Comparison of ENCODE assay signal across 35 cellular contexts in genomic region chr3:196122688-196123046, GRCh38. TPM values are rescaled to one million over a fixed set of nuclear protein-coding genes. Genes with fewer than 3 reads are reported as not detected.
A peak's percentile ranks its signal among the peaks of the same experiment; 100 is the strongest.
DNase-seq lines count a peak whose midpoint lies in the region; ATAC-seq, FAIRE-seq and TF ChIP-seq lines count a peak whose summit lies in the region.
"Had no signal": no experiment of that assay in that cellular context is flagged by ENCODE, and none has a peak within 500 bp of the region (broad histone marks: within the 10 kb centered on the region; RNA-seq: fewer than 3 reads in every experiment).

No MANE protein-coding gene starts in this region.

- CTCF ChIA-PET in HepG2 (lab: Yijun Ruan, JAX; ENCODE audit: low intra/inter-chr PET ratio, low total read pairs) = no interaction called here

- H3K9me3 ChIP-seq in HepG2 (ENCODE audit: low read length) (no peaks in the 10 kb centered on the region), right lobe of liver (no peaks in the 10 kb centered on the region), mesodermal cell (ENCODE audit: control insufficient read depth, low read length) (no peaks in the 10 kb centered on the region)
- H3K9me3 ChIP-seq: A549, heart right ventricle, SJCRH30, spleen, thyroid gland had no signal

- peak overlapping the region; percentile 63 for H3K27ac Mint-ChIP-seq in stimulated activated naive B cell treated with anti-CD40 and anti-IgM and Interleukin-4, amounts not matched to agents 10 μg/mL and 1 μg/mL and 100 μg/mL, for 72 hours
- H3K27ac Mint-ChIP-seq: activated naive CD4-positive, alpha-beta T cell treated with anti-CD3 and anti-CD28 coated beads, Interleukin-2, amount 50 U/mL, for 24 hours; CD8-positive, alpha-beta T cell; IgD-negative memory B cell had no signal

- POLR2A ChIA-PET in HepG2 (lab: Yijun Ruan, JAX) = no interaction called here

- peaks cover 39 to 42% of the 10 kb centered on the region in 2 donors for H3K4me1 Mint-ChIP-seq in stimulated activated naive B cell treated with anti-CD40 and anti-IgM and Interleukin-4, amounts not matched to agents 10 μg/mL and 1 μg/mL and 100 μg/mL, for 72 hours
- H3K4me1 Mint-ChIP-seq: nephron had no signal

- H3K27me3 ChIP-seq in HepG2 (ENCODE audit: control insufficient read depth in 1 of 2, insufficient read depth in 2 of 2, low read length in 2 of 2) = peaks cover 0 to 5% of the 10 kb centered on the region in 2 experiments; a peak in 2 of 5 replicates
- no peaks in the 10 kb centered on the region for H3K27me3 ChIP-seq in right lobe of liver
- H3K27me3 ChIP-seq: dorsolateral prefrontal cortex, heart right ventricle, SJCRH30, spleen, thyroid gland had no signal

- no peak overlapping the region for H3K9ac ChIP-seq in HepG2 (ENCODE audit: insufficient read depth, low read depth, low read length)
- H3K9ac ChIP-seq: parathyroid adenoma had no signal

- no peaks in the 10 kb centered on the region for H3K79me2 ChIP-seq in HepG2 (ENCODE audit: insufficient read depth, low read length)
- H3K79me2 ChIP-seq: parathyroid adenoma had no signal

- in situ Hi-C loops in HepG2 (cut with HindIII; ENCODE audit: extremely low pct_ligation_motif_present, low pct_unique_long_range_greater_than_20kb) = no loop called here

- H3K4me3 ChIP-seq in HepG2 (replicated peaks in 1 of 3; ENCODE audit: insufficient read depth in 1 of 3, low read depth in 2 of 3, low read length in 3 of 3) (0 out of 6 replicates have a peak overlapping the region, but pooled peaks of 1 of the 3 experiments have one; percentile 8), right lobe of liver (no peak overlapping the region), NB4 (ENCODE audit: low read depth, low read length) (peak overlapping the region; percentile 60), mesodermal cell (ENCODE audit: extremely low read depth, insufficient read depth, low read length, poor library complexity, severe bottlenecking) (no peak overlapping the region)
- H3K4me3 ChIP-seq: A549, dorsolateral prefrontal cortex, heart right ventricle, SJCRH30, spleen, thyroid gland had no signal

- TF ChIP-seq CTCF in HepG2 (CRISPR knock-in tag; IDR thresholded peaks at IDR 0.05) = no peak
- TF ChIP-seq CTCF in right lobe of liver (IDR thresholded peaks at IDR 0.05) = no peak
- no peak for TF ChIP-seq CTCF in NB4 (IDR thresholded peaks at IDR 0.05; ENCODE audit: low read depth, low read length)

- 87% methylated on average over 8 of the region's 8 CpGs for WGBS in HepG2 (ENCODE audit: low lambda C conversion rate)
- no CpG with 5 or more reads among the region's 8 CpGs for WGBS in right lobe of liver (ENCODE audit: insufficient coverage, low coverage, low lambda C conversion rate, missing lambda C conversion rate)
- 91 to 98% methylated on average over 8 of the region's 8 CpGs for WGBS in mesodermal cell (ENCODE audit: insufficient coverage in 2 of 2), 2 experiments

- H3K27me3 Mint-ChIP-seq in stimulated activated naive B cell treated with anti-CD40 and anti-IgM and Interleukin-4, amounts not matched to agents 10 μg/mL and 1 μg/mL and 100 μg/mL, for 72 hours = no peaks in the 10 kb centered on the region
- H3K27me3 Mint-ChIP-seq: activated naive CD4-positive, alpha-beta T cell treated with anti-CD3 and anti-CD28 coated beads, Interleukin-2, amount 50 U/mL, for 24 hours; IgD-negative memory B cell had no signal

- peak overlapping the region; percentile 12 to 33 for H3K4me3 Mint-ChIP-seq in stimulated activated naive B cell treated with anti-CD40 and anti-IgM and Interleukin-4, amounts not matched to agents 10 μg/mL and 1 μg/mL and 100 μg/mL, for 72 hours
- H3K4me3 Mint-ChIP-seq: activated naive CD4-positive, alpha-beta T cell treated with anti-CD3 and anti-CD28 coated beads, Interleukin-2, amount 50 U/mL, for 24 hours; CD8-positive, alpha-beta T cell; nephron had no signal

- no peak for FAIRE-seq in HepG2 (lab: Jason Lieb, UNC)
- FAIRE-seq: A549, kidney had no signal

- DNase-seq in HepG2 (ENCODE audit: low spot score) (no peak), right lobe of liver (no peak), NB4 (ENCODE audit: low read depth) (no peak), NCI-H526 treated with DMSO at 0.1 percent for 48 hours (lab: John Stamatoyannopoulos, UW) (no peak), NCI-H524 treated with DMSO at 0.1 percent for 48 hours (lab: John Stamatoyannopoulos, UW) (no peak)
- DNase-seq in stimulated activated naive B cell treated with anti-CD40 and anti-IgM and Interleukin-4, amounts not matched to agents 10 μg/mL and 1 μg/mL and 100 μg/mL, for 72 hours = no peak
- DNase-seq: activated CD4-positive, alpha-beta T cell treated with anti-CD3 and anti-CD28 coated beads for 4 hours; activated CD8-positive, alpha-beta memory T cell treated with anti-CD3 and anti-CD28 coated beads for 24 hours; activated T-cell treated with anti-CD3 and anti-CD28 coated beads for 4 hours; amygdala; CD8-positive, alpha-beta T cell; DMS 273 treated with DMSO at 0.1 percent for 48 hours; dorsolateral prefrontal cortex; foreskin melanocyte; HCEC 1CT; heart right ventricle; NCI-H1417; NCI-H2029 treated with DMSO at 0.1 percent for 48 hours; NCI-H2227 treated with DMSO at 0.1 percent for 48 hours; retina; spleen; stimulated activated CD4-positive, alpha-beta T cell treated with anti-CD3 and anti-CD28 coated beads, Interleukin-2, amount 100 ng/mL, for 24 hours; SW 1271; T-helper 9 cell; thyroid gland; WERI-Rb-1 had no signal

- BruUV-seq in HepG2 (replicated peaks; lab: Mats Ljungman, UMichigan) = no TSS peak

- TF ChIP-seq EP300 in HepG2 (IDR thresholded peaks at IDR 0.05; ENCODE audit: low read depth in 2 of 2, low read length in 2 of 2) (no peak), HepG2 (CRISPR knock-in tag; IDR thresholded peaks at IDR 0.05; ENCODE audit: borderline replicate concordance) (no peak)

- H3K9me3 Mint-ChIP-seq in stimulated activated naive B cell treated with anti-CD40 and anti-IgM and Interleukin-4, amounts not matched to agents 10 μg/mL and 1 μg/mL and 100 μg/mL, for 72 hours = no peaks in the 10 kb centered on the region
- H3K9me3 Mint-ChIP-seq: activated naive CD4-positive, alpha-beta T cell treated with anti-CD3 and anti-CD28 coated beads, Interleukin-2, amount 50 U/mL, for 24 hours; CD8-positive, alpha-beta T cell; IgD-negative memory B cell; nephron had no signal

- H2AFZ ChIP-seq in HepG2 (ENCODE audit: low read length) = no peak overlapping the region
- H2AFZ ChIP-seq: parathyroid adenoma had no signal

- H3K36me3 Mint-ChIP-seq in stimulated activated naive B cell treated with anti-CD40 and anti-IgM and Interleukin-4, amounts not matched to agents 10 μg/mL and 1 μg/mL and 100 μg/mL, for 72 hours = no peaks in the 10 kb centered on the region
- H3K36me3 Mint-ChIP-seq: activated naive CD4-positive, alpha-beta T cell treated with anti-CD3 and anti-CD28 coated beads, Interleukin-2, amount 50 U/mL, for 24 hours; CD8-positive, alpha-beta T cell had no signal

- no peaks in the 10 kb centered on the region for H4K20me1 ChIP-seq in HepG2 (ENCODE audit: insufficient read depth, low read length)

- H3K27ac ChIP-seq in HepG2 (ENCODE audit: extremely low read length, insufficient read depth, low read length) (no peak overlapping the region), right lobe of liver (no peak overlapping the region), mesodermal cell (ENCODE audit: low read depth, low read length, severe bottlenecking) (peak overlapping the region; percentile 95)
- H3K27ac ChIP-seq: A549, parathyroid adenoma, SJCRH30, spleen, thyroid gland, WERI-Rb-1 had no signal

- H3K4me1 ChIP-seq in HepG2 (ENCODE audit: insufficient read depth, low read length) (peaks cover 44% of the 10 kb centered on the region), right lobe of liver (peaks cover 0 to 3% (median 0%) of the 10 kb centered on the region in 4 donors), mesodermal cell (ENCODE audit: control insufficient read depth, insufficient read depth, low read length, poor library complexity, severe bottlenecking) (peaks cover 13% of the 10 kb centered on the region)
- H3K4me1 ChIP-seq: A549, parathyroid adenoma, thyroid gland had no signal

- intact Hi-C loops in HepG2 (cut with micrococcal nuclease; ENCODE audit: unreplicated experiment) = loop anchor here (10.0 kb wide), 1 partner anchor 52 kb away; no protein-coding TSS in a partner anchor
- intact Hi-C loops in right lobe of liver (cut with DNase I) = no loop called here

- TF ChIP-seq RAD21 in HepG2 (CRISPR knock-in tag; IDR thresholded peaks at IDR 0.05) = no peak

- no peaks in the 10 kb centered on the region for H3K36me3 ChIP-seq in HepG2 (replicated peaks in 1 of 2; ENCODE audit: control insufficient read depth in 1 of 2, insufficient read depth in 2 of 2, low read length in 2 of 2)
- no peaks in the 10 kb centered on the region for H3K36me3 ChIP-seq in right lobe of liver
- H3K36me3 ChIP-seq in mesodermal cell (ENCODE audit: control insufficient read depth, insufficient read depth, low read length) = no peaks in the 10 kb centered on the region
- H3K36me3 ChIP-seq: heart right ventricle, SJCRH30, spleen, thyroid gland, WERI-Rb-1 had no signal

- H3K4me2 ChIP-seq in HepG2 (ENCODE audit: low read depth, low read length) = peak overlapping the region; percentile 60
- H3K4me2 ChIP-seq: A549 had no signal

- ATAC-seq in HepG2 (no peak), right lobe of liver (no peak), GM19328 (IDR thresholded peaks at IDR 0.05; ENCODE audit: unreplicated experiment) (no peak)
- no peak for ATAC-seq in stimulated activated naive B cell treated with anti-CD40 and anti-IgM and Interleukin-4, amounts not matched to agents 10 μg/mL and 1 μg/mL and 100 μg/mL, for 72 hours (replicated peaks)
- ATAC-seq: A549; CD8-positive, alpha-beta T cell; heart right ventricle had no signal

- TF ChIP-seq POLR2A in HepG2 (IDR thresholded peaks at IDR 0.05; ENCODE audit: insufficient read depth in 1 of 2, low read depth in 2 of 2, low read length in 2 of 2) (no peak), right lobe of liver (IDR thresholded peaks at IDR 0.05) (no peak), NB4 (IDR thresholded peaks at IDR 0.05; ENCODE audit: extremely low read depth, insufficient read length) (no peak)

RNA-seq across cellular contexts. Expression of gene TFRC, which starts 40.8 kb away (rescaled TPM):
- total RNA-seq in HepG2 (2016; rRNA removed; fragmentation: Illumina TruSeq; extraction: Trizol) (176 and 274 TPM in 2 replicates), right lobe of liver (100 to 1,000 TPM in 1 of 6 experiments, 10 to 100 TPM in 5; 20.5 to 132 (median 70.7) TPM)
- total RNA-seq in HepG2 (2016; cell fraction: cytosol; rRNA removed; fragmentation: Illumina TruSeq; extraction: Trizol; ENCODE audit: low read depth) = 15.6 and 21.1 TPM in 2 replicates
- total RNA-seq in HepG2 (2016; cell fraction: insoluble cytoplasmic fraction; rRNA removed; fragmentation: Illumina TruSeq; extraction: Trizol) = 166 and 276 TPM in 2 replicates
- 53.1 and 67.0 TPM in 2 replicates for total RNA-seq in HepG2 (2016; cell fraction: membrane; rRNA removed; fragmentation: Illumina TruSeq; extraction: Trizol)
- 271 and 302 TPM in 2 replicates for total RNA-seq in HepG2 (2016; cell fraction: nucleus; rRNA removed; fragmentation: Illumina TruSeq; extraction: Trizol)
- polyA plus RNA-seq in HepG2 (2011; rRNA removed) = 171 and 188 TPM in 2 replicates
- polyA plus RNA-seq in HepG2 (2011; cell fraction: cytosol; rRNA removed) = 78.0 and 140 TPM in 2 replicates
- 74.7 and 92.6 TPM in 2 replicates for polyA plus RNA-seq in HepG2 (2011; cell fraction: nucleus; rRNA removed)
- 211 and 370 TPM in 2 replicates for polyA plus RNA-seq in HepG2 (2012)
- 6.8 and 7.7 TPM in 2 replicates for polyA plus RNA-seq in HepG2 (2016; cell fraction: cytosol; fragmentation: Illumina TruSeq; extraction: Trizol; ENCODE audit: low read depth)
- 89.1 and 93.4 TPM in 2 replicates for polyA plus RNA-seq in HepG2 (2016; cell fraction: insoluble cytoplasmic fraction; fragmentation: Illumina TruSeq; extraction: Trizol; ENCODE audit: low read depth)
- 20.8 and 24.6 TPM in 2 replicates for polyA plus RNA-seq in HepG2 (2016; cell fraction: membrane; fragmentation: Illumina TruSeq; extraction: Trizol; ENCODE audit: low read depth)
- polyA plus RNA-seq in HepG2 (2016; cell fraction: nucleus; fragmentation: Illumina TruSeq; extraction: Trizol; ENCODE audit: insufficient read depth, low read depth) = 204 and 208 TPM in 2 replicates
- polyA minus RNA-seq in HepG2 (2011; rRNA and poly(A)+ RNA removed; ENCODE audit: low replicate concordance) = 316 and 962 TPM in 2 replicates
- 283 and 359 TPM in 2 replicates for polyA minus RNA-seq in HepG2 (2011; cell fraction: cytosol; rRNA and poly(A)+ RNA removed)
- 377 and 388 TPM in 2 replicates for polyA minus RNA-seq in HepG2 (2011; cell fraction: nucleus; rRNA and poly(A)+ RNA removed)
- 86.4 TPM for polyA plus RNA-seq in mesodermal cell (2013, experiment 1 of 2)
- 88.6 TPM for polyA plus RNA-seq in mesodermal cell (2013, experiment 2 of 2)
